ENCODE assay signal across 8 cellular contexts in the genomic region with DNA sequence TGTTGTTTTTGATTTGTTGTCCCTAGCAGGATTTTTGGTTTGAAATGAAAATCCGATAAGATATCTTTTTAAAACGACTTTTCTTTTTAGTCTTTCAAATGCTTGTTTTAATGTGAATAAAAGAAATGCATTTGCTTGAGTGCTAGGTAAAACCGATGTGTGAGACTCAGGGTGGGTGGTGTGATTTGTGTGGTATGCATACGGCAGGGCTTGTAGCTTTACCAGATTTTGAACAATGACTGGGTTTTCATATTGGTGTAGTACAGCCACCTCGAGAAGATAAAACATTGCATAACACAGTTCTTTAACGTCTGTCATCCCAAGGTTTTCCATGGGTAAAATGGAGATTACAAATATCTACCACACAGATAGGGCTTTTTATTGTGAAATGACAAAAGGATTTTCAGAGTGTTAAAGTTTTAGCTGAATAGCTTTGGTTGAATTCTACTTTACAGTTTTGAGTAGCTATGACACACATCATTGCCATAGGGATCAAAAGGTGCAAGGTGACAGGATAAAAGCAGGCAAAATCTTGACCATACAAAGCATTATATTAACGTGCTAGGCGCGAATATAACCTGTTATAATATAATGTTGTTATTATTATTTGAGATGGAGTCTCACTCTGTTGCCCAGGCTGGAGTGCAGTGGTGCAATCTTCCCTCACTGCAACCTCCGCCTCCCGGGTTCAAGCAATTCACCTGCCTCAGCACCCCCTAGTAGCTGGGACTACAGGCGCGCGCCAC. TPM values are rescaled to one million over a fixed set of nuclear protein-coding genes. Genes with fewer than 3 reads are reported as not detected.
DNase-seq lines count a peak whose midpoint lies in the region; ATAC-seq and TF ChIP-seq lines count a peak whose summit lies in the region.

No MANE protein-coding gene starts in this region.

- H3K4me3 Mint-ChIP-seq in activated naive CD4-positive, alpha-beta T cell treated with anti-CD3 and anti-CD28 coated beads, Interleukin-2, amount 10 ng/mL, durations not matched to agents 7 days and 5 days: peak overlapping the region; percentile 39
- peak overlapping the region; percentile 99 for H3K4me3 Mint-ChIP-seq in activated T-helper 1 cell treated with anti-CD3 and anti-CD28 coated beads, Interleukin-12 subunit alpha, Interleukin-12 subunit beta, Interleukin-2, Interleukin-4 antibody, amounts not matched to agents 30 ng/mL and 10 ng/mL and 1 ng/mL, durations not matched to agents 14 hours and 24 hours and 36 hours
- H3K4me3 Mint-ChIP-seq in memory B cell: peak overlapping the region; percentile 100
- H3K4me3 Mint-ChIP-seq in type B pancreatic cell: peak overlapping the region; percentile 100

- no peak for TF ChIP-seq CTCF in type B pancreatic cell (conservative IDR thresholded peaks at IDR 0.05)

- intact Hi-C loops in activated T-helper 1 cell treated with anti-CD3 and anti-CD28 coated beads, Interleukin-12 subunit alpha, Interleukin-12 subunit beta, Interleukin-2, Interleukin-4 antibody, amounts not matched to agents 30 ng/mL and 10 ng/mL and 1 ng/mL, durations not matched to agents 14 hours and 24 hours and 36 hours (cut with micrococcal nuclease): loop anchor here (1.0 to 5.0 kb wide), 5 partner anchors 31 to 333 kb away; a partner anchor contains a TSS
- intact Hi-C loops in posterior vena cava (cut with DNase I): no loop called here

- H3K27me3 Mint-ChIP-seq in activated naive CD4-positive, alpha-beta T cell treated with anti-CD3 and anti-CD28 coated beads, Interleukin-2, amount 10 ng/mL, durations not matched to agents 7 days and 5 days: peaks cover 9% of the 10 kb centered on the region
- peaks cover 6% of the 10 kb centered on the region for H3K27me3 Mint-ChIP-seq in activated T-helper 1 cell treated with anti-CD3 and anti-CD28 coated beads, Interleukin-12 subunit alpha, Interleukin-12 subunit beta, Interleukin-2, Interleukin-4 antibody, amounts not matched to agents 30 ng/mL and 10 ng/mL and 1 ng/mL, durations not matched to agents 14 hours and 24 hours and 36 hours (ENCODE audit: insufficient read depth)
- H3K27me3 Mint-ChIP-seq in memory B cell (no peaks in the 10 kb centered on the region), type B pancreatic cell (no peaks in the 10 kb centered on the region)

- H3K9me3 Mint-ChIP-seq in activated naive CD4-positive, alpha-beta T cell treated with anti-CD3 and anti-CD28 coated beads, Interleukin-2, amount 10 ng/mL, durations not matched to agents 7 days and 5 days: no peaks in the 10 kb centered on the region
- H3K9me3 Mint-ChIP-seq in activated T-helper 1 cell treated with anti-CD3 and anti-CD28 coated beads, Interleukin-12 subunit alpha, Interleukin-12 subunit beta, Interleukin-2, Interleukin-4 antibody, amounts not matched to agents 30 ng/mL and 10 ng/mL and 1 ng/mL, durations not matched to agents 14 hours and 24 hours and 36 hours: no peaks in the 10 kb centered on the region
- no peaks in the 10 kb centered on the region for H3K9me3 Mint-ChIP-seq in memory B cell
- peaks cover 4% of the 10 kb centered on the region for H3K9me3 Mint-ChIP-seq in type B pancreatic cell

- ATAC-seq in memory B cell (ENCODE audit: low read depth): no peak

- peaks cover 29% of the 10 kb centered on the region for H3K4me1 Mint-ChIP-seq in activated naive CD4-positive, alpha-beta T cell treated with anti-CD3 and anti-CD28 coated beads, Interleukin-2, amount 10 ng/mL, durations not matched to agents 7 days and 5 days
- peaks cover 27% of the 10 kb centered on the region for H3K4me1 Mint-ChIP-seq in activated T-helper 1 cell treated with anti-CD3 and anti-CD28 coated beads, Interleukin-12 subunit alpha, Interleukin-12 subunit beta, Interleukin-2, Interleukin-4 antibody, amounts not matched to agents 30 ng/mL and 10 ng/mL and 1 ng/mL, durations not matched to agents 14 hours and 24 hours and 36 hours (ENCODE audit: low read depth)
- H3K4me1 Mint-ChIP-seq in memory B cell (peaks cover 19% of the 10 kb centered on the region), type B pancreatic cell (ENCODE audit: unreplicated experiment) (peaks cover 12% of the 10 kb centered on the region)

- peaks cover 18% of the 10 kb centered on the region for H3K36me3 Mint-ChIP-seq in activated naive CD4-positive, alpha-beta T cell treated with anti-CD3 and anti-CD28 coated beads, Interleukin-2, amount 10 ng/mL, durations not matched to agents 7 days and 5 days
- peaks cover 22% of the 10 kb centered on the region for H3K36me3 Mint-ChIP-seq in activated T-helper 1 cell treated with anti-CD3 and anti-CD28 coated beads, Interleukin-12 subunit alpha, Interleukin-12 subunit beta, Interleukin-2, Interleukin-4 antibody, amounts not matched to agents 30 ng/mL and 10 ng/mL and 1 ng/mL, durations not matched to agents 14 hours and 24 hours and 36 hours (ENCODE audit: low read depth)
- H3K36me3 Mint-ChIP-seq in memory B cell (peaks cover 7% of the 10 kb centered on the region), type B pancreatic cell (peaks cover 4% of the 10 kb centered on the region)

- no peak for DNase-seq in activated naive CD4-positive, alpha-beta T cell treated with anti-CD3 and anti-CD28 coated beads, Interleukin-2, amount 10 ng/mL, durations not matched to agents 7 days and 5 days
- DNase-seq in activated naive CD4-positive, alpha-beta T cell (lab: John Stamatoyannopoulos, UW): no peak
- no peak for DNase-seq in activated T-helper 1 cell treated with anti-CD3 and anti-CD28 coated beads, Interleukin-12 subunit alpha, Interleukin-12 subunit beta, Interleukin-2, Interleukin-4 antibody, amounts not matched to agents 30 ng/mL and 10 ng/mL and 1 ng/mL, durations not matched to agents 14 hours and 24 hours and 36 hours (ENCODE audit: low spot score)
- no peak for DNase-seq in memory B cell (ENCODE audit: low spot score in 2 of 2)
- no peak for DNase-seq in type B pancreatic cell (ENCODE audit: extremely low spot score, unreplicated experiment)
- DNase-seq in posterior vena cava (ENCODE audit: low spot score): no peak
- DNase-seq in DMS153 (lab: John Stamatoyannopoulos, UW): no peak
- no peak for DNase-seq in GM03348 (ENCODE audit: low spot score)

- H3K27ac Mint-ChIP-seq in activated naive CD4-positive, alpha-beta T cell treated with anti-CD3 and anti-CD28 coated beads, Interleukin-2, amount 10 ng/mL, durations not matched to agents 7 days and 5 days: no peak overlapping the region
- H3K27ac Mint-ChIP-seq in activated T-helper 1 cell treated with anti-CD3 and anti-CD28 coated beads, Interleukin-12 subunit alpha, Interleukin-12 subunit beta, Interleukin-2, Interleukin-4 antibody, amounts not matched to agents 30 ng/mL and 10 ng/mL and 1 ng/mL, durations not matched to agents 14 hours and 24 hours and 36 hours: no peak overlapping the region
- H3K27ac Mint-ChIP-seq in memory B cell (peak overlapping the region; percentile 100), type B pancreatic cell (no peak overlapping the region)

- CTCF ChIA-PET in activated naive CD4-positive, alpha-beta T cell treated with anti-CD3 and anti-CD28 coated beads, Interleukin-2, amount 10 ng/mL, durations not matched to agents 7 days and 5 days (lab: Charles Lee): interaction anchor here (0.8 to 4.7 kb wide), 6 partner anchors 12 to 200 kb away, joined by 3 to 19 read pairs (median 4); a partner anchor contains a TSS

RNA-seq across cellular contexts. Expression of a gene that starts 0.8 kb away (rescaled TPM):
- 88.8 and 96.8 TPM in 2 replicates for total RNA-seq in activated T-helper 1 cell treated with anti-CD3 and anti-CD28 coated beads, Interleukin-12 subunit alpha, Interleukin-12 subunit beta, Interleukin-2, Interleukin-4 antibody, amounts not matched to agents 30 ng/mL and 10 ng/mL and 1 ng/mL, durations not matched to agents 14 hours and 24 hours and 36 hours
- total RNA-seq in type B pancreatic cell (ENCODE audit: low replicate concordance) (118 and 149 TPM in 2 replicates), posterior vena cava (100 to 1,000 TPM in 1 of 2 donors, 10 to 100 TPM in 1; 92.6 to 104 TPM)

Comparison
In these comparisons a context has a peak if more than half of its experiments do, and no peak if none do; other contexts are left out.
1. H3K4me3 Mint-ChIP-seq: peak in every context shown above with its lines; median percentile 100 in memory B cell; 100 in type B pancreatic cell; 99 in activated T-helper 1 cell treated with anti-CD3 and anti-CD28 coated beads, Interleukin-12 subunit alpha, Interleukin-12 subunit beta, Interleukin-2, Interleukin-4 antibody, amounts not matched to agents 30 ng/mL and 10 ng/mL and 1 ng/mL, durations not matched to agents 14 hours and 24 hours and 36 hours; 39 in activated naive CD4-positive, alpha-beta T cell treated with anti-CD3 and anti-CD28 coated beads, Interleukin-2, amount 10 ng/mL, durations not matched to agents 7 days and 5 days.